Comparison of ENCODE assay signal across 31 cellular contexts in the genomic region with DNA sequence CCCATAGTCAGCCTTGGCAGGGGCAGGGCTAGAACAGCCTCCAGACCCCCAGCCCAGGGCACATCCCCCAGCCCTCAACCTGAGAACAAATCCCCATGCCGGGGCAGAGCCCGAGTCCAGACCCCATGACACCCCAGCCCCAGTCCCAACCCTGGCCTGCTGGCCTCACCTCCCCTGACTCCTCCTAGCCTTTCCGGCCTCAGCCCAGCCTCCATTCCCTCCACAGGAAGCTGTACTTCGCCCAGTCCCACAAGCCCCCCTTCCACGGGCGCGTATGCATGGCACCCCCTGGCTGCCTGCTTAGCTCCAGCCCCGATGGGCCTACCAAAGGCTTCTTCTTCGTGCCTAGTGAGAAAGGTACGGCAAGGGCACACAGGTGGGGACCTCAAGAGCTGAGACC. TPM values are rescaled to one million over a fixed set of nuclear protein-coding genes. Genes with fewer than 3 reads are reported as not detected.
"Had no signal": no experiment of that assay in that cellular context is flagged by ENCODE, and none has a peak within 500 bp of the region (broad histone marks: within the 10 kb centered on the region; RNA-seq: fewer than 3 reads in every experiment).

No MANE protein-coding gene starts in this region.

- H3K36me3 Mint-ChIP-seq: activated naive CD4-positive, alpha-beta T cell treated with anti-CD3 and anti-CD28 coated beads, Interleukin-2, amount 50 U/mL, for 24 hours; activated naive CD8-positive, alpha-beta T cell treated with anti-CD3 and anti-CD28 coated beads, Interleukin-2, amount 10 ng/mL, durations not matched to agents 7 days and 5 days had no signal

- H3K27ac Mint-ChIP-seq: activated CD8-positive, alpha-beta T cell treated with anti-CD3 and anti-CD28 coated beads, Interleukin-2, amount 10 ng/mL, durations not matched to agents 7 days and 5 days; activated naive CD4-positive, alpha-beta T cell treated with anti-CD3 and anti-CD28 coated beads, Interleukin-2, amount 50 U/mL, for 24 hours; activated naive CD8-positive, alpha-beta T cell treated with anti-CD3 and anti-CD28 coated beads, Interleukin-2, amount 10 ng/mL, durations not matched to agents 7 days and 5 days; activated T-cell treated with anti-CD3 and anti-CD28 coated beads, Interleukin-2, amount 50 U/mL, for 24 hours; activated T-helper 2 cell treated with anti-CD3 and anti-CD28 coated beads, Interferon-gamma antibody, Interleukin-2, Interleukin-4, amounts not matched to agents 10 μg/mL and 5 μg/mL and 100 μg/mL, durations not matched to agents 14 hours and 24 hours and 36 hours; brain had no signal

- H3K9me3 Mint-ChIP-seq: activated naive CD4-positive, alpha-beta T cell treated with anti-CD3 and anti-CD28 coated beads, Interleukin-2, amount 50 U/mL, for 24 hours; activated naive CD8-positive, alpha-beta T cell treated with anti-CD3 and anti-CD28 coated beads, Interleukin-2, amount 10 ng/mL, durations not matched to agents 7 days and 5 days; activated T-cell treated with anti-CD3 and anti-CD28 coated beads, Interleukin-2, amount 50 U/mL, for 24 hours; activated T-helper 2 cell treated with anti-CD3 and anti-CD28 coated beads, Interferon-gamma antibody, Interleukin-2, Interleukin-4, amounts not matched to agents 10 μg/mL and 5 μg/mL and 100 μg/mL, durations not matched to agents 14 hours and 24 hours and 36 hours; brain had no signal

- H3K4me1 Mint-ChIP-seq: activated naive CD4-positive, alpha-beta T cell treated with anti-CD3 and anti-CD28 coated beads, Interleukin-2, amount 50 U/mL, for 24 hours; activated naive CD8-positive, alpha-beta T cell treated with anti-CD3 and anti-CD28 coated beads, Interleukin-2, amount 10 ng/mL, durations not matched to agents 7 days and 5 days; brain had no signal

- H3K4me3 Mint-ChIP-seq: activated CD8-positive, alpha-beta T cell treated with anti-CD3 and anti-CD28 coated beads, Interleukin-2, amount 10 ng/mL, durations not matched to agents 7 days and 5 days; activated naive CD4-positive, alpha-beta T cell treated with anti-CD3 and anti-CD28 coated beads, Interleukin-2, amount 50 U/mL, for 24 hours; activated naive CD8-positive, alpha-beta T cell treated with anti-CD3 and anti-CD28 coated beads, Interleukin-2, amount 10 ng/mL, durations not matched to agents 7 days and 5 days; activated T-cell treated with anti-CD3 and anti-CD28 coated beads, Interleukin-2, amount 50 U/mL, for 24 hours; brain had no signal

- H3K27me3 Mint-ChIP-seq: activated naive CD4-positive, alpha-beta T cell treated with anti-CD3 and anti-CD28 coated beads, Interleukin-2, amount 50 U/mL, for 24 hours; activated T-cell treated with anti-CD3 and anti-CD28 coated beads, Interleukin-2, amount 50 U/mL, for 24 hours had no signal

- H3K27ac ChIP-seq: PC-9, RWPE1, VCaP had no signal

- ATAC-seq: K562 had no signal

- H3K4me3 ChIP-seq: K562, PC-9 had no signal

- DNase-seq: activated CD4-positive, alpha-beta T cell treated with anti-CD3 and anti-CD28 coated beads for 1 hour; activated CD4-positive, CD25-positive, alpha-beta regulatory T cell; activated CD8-positive, alpha-beta T cell treated with anti-CD3 and anti-CD28 coated beads, Interleukin-2, amount 10 ng/mL, durations not matched to agents 7 days and 5 days; activated gamma-delta T cell; activated naive CD4-positive, alpha-beta T cell treated with Interleukin-2 at 50 U/mL for 16 hours; activated naive CD8-positive, alpha-beta T cell treated with anti-CD3 and anti-CD28 coated beads, Interleukin-2, amount 10 ng/mL, durations not matched to agents 7 days and 5 days; activated T-cell treated with anti-CD3 and anti-CD28 coated beads, Interleukin-2, amount 50 U/mL, for 24 hours; NCI-H1092 treated with DMSO at 0.1 percent for 48 hours; NCI-H1417; NCI-H146; NCI-H187; NCI-H2029 treated with DMSO at 0.1 percent for 48 hours; NCI-H2107; NCI-H2171; NCI-H510A; NCI-H526; NCI-H748 treated with DMSO at 0.1 percent for 48 hours; NK-92 treated with Interleukin-12 subunit alpha and Interleukin-12 subunit beta, amount 100 ng/mL, for 24 hours; PC-9; Right ventricle myocardium superior; SW 1271; T-helper 1 cell; T-helper 2 cell; T-helper 9 cell had no signal

RNA-seq across cellular contexts. Expression of a gene that starts 50.4 kb away (rescaled TPM):
- total RNA-seq: bronchial epithelial cell, PC-9, Right ventricle myocardium superior had no signal
